1 cellular context compared by ENCODE assay signal in genomic region chr15:90265271-90266060, GRCh38.
TF ChIP-seq lines count a peak whose summit lies in the region.

Gene NGRN, plus strand, starts transcription at chr15:90265672. Its CDS starts 41 bp downstream, at chr15:90265713.

TF ChIP-seq in HepG2, 621 proteins besides CTCF, POLR2A, EP300 and RAD21 (continued from another document and continues in another):
- TF ChIP-seq, protein P1, sequence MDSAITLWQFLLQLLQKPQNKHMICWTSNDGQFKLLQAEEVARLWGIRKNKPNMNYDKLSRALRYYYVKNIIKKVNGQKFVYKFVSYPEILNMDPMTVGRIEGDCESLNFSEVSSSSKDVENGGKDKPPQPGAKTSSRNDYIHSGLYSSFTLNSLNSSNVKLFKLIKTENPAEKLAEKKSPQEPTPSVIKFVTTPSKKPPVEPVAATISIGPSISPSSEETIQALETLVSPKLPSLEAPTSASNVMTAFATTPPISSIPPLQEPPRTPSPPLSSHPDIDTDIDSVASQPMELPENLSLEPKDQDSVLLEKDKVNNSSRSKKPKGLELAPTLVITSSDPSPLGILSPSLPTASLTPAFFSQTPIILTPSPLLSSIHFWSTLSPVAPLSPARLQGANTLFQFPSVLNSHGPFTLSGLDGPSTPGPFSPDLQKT (CRISPR knock-in tag; IDR thresholded peaks at IDR 0.05; ENCODE audit: borderline replicate concordance) = no peak
- TF ChIP-seq ATF3 (CRISPR knock-in tag; IDR thresholded peaks at IDR 0.05) (no peak), ZNF709 (CRISPR knock-in tag; IDR thresholded peaks at IDR 0.05) (no peak), RORA (CRISPR knock-in tag; IDR thresholded peaks at IDR 0.05) (no peak), FOXJ3 (CRISPR knock-in tag; IDR thresholded peaks at IDR 0.05; ENCODE audit: borderline replicate concordance) (peak; percentile 62; the same call in 1 of the 2 replicates), NR0B2 (CRISPR knock-in tag; IDR thresholded peaks at IDR 0.05) (peak; percentile 68), KAT7 (CRISPR knock-in tag; IDR thresholded peaks at IDR 0.05; ENCODE audit: borderline replicate concordance) (no peak; the same call in 1 of the 2 replicates), MXD1 (CRISPR knock-in tag; IDR thresholded peaks at IDR 0.05) (peak; percentile 87), IRF9 (CRISPR knock-in tag; IDR thresholded peaks at IDR 0.05; ENCODE audit: borderline replicate concordance) (peak; percentile 88), PBX2 (CRISPR knock-in tag; IDR thresholded peaks at IDR 0.05) (no peak), ZBTB42 (CRISPR knock-in tag; IDR thresholded peaks at IDR 0.05) (peak; percentile 85), ZBTB37 (CRISPR knock-in tag; IDR thresholded peaks at IDR 0.05) (no peak), EHMT2 (IDR thresholded peaks at IDR 0.05; ENCODE audit: borderline replicate concordance, low read depth, low read length) (no peak), HOXD1 (CRISPR knock-in tag; IDR thresholded peaks at IDR 0.05) (no peak), ELF1 (CRISPR knock-in tag; IDR thresholded peaks at IDR 0.05) (peak; percentile 87), DDIT3 (CRISPR knock-in tag; IDR thresholded peaks at IDR 0.05) (no peak), CC2D1A (CRISPR knock-in tag; IDR thresholded peaks at IDR 0.05) (no peak), SRF (IDR thresholded peaks at IDR 0.05; ENCODE audit: low read depth, low read length) (no peak), ETV6 (CRISPR knock-in tag; conservative IDR thresholded peaks at IDR 0.05) (0 out of 2 replicates have a peak, but pooled peaks have one; percentile 70), ZNF362 (CRISPR knock-in tag; IDR thresholded peaks at IDR 0.05; ENCODE audit: borderline replicate concordance) (peak; percentile 45; the same call in 1 of the 2 replicates), ZNF776 (CRISPR knock-in tag; IDR thresholded peaks at IDR 0.05) (no peak; the same call in 1 of the 2 replicates), NR2F1 (CRISPR knock-in tag; IDR thresholded peaks at IDR 0.05) (no peak; a peak in 1 of 4 replicates), HMGA1 (CRISPR knock-in tag; conservative IDR thresholded peaks at IDR 0.05) (no peak), NRL (CRISPR knock-in tag; IDR thresholded peaks at IDR 0.05; ENCODE audit: borderline replicate concordance) (peak; percentile 73; the same call in 1 of the 2 replicates), RCOR2 (CRISPR knock-in tag; IDR thresholded peaks at IDR 0.05) (no peak), ZFP36 (IDR thresholded peaks at IDR 0.05; ENCODE audit: borderline replicate concordance, low read depth, low read length, partially characterized antibody) (no peak), ZNF30 (CRISPR knock-in tag; IDR thresholded peaks at IDR 0.05) (0 out of 2 replicates have a peak, but pooled peaks have one; percentile 20), PAF1 (CRISPR knock-in tag; IDR thresholded peaks at IDR 0.05) (no peak), KDM2A (CRISPR knock-in tag; IDR thresholded peaks at IDR 0.05; ENCODE audit: borderline replicate concordance, low read depth) (peak; percentile 90), ZEB1 (IDR thresholded peaks at IDR 0.05; ENCODE audit: insufficient replicate concordance, low read depth) (no peak), PHF8 (CRISPR knock-in tag; IDR thresholded peaks at IDR 0.05) (peak; percentile 95), EEA1 (CRISPR knock-in tag; IDR thresholded peaks at IDR 0.05; ENCODE audit: borderline replicate concordance) (no peak; the same call in 1 of the 2 replicates), SMAD9 (CRISPR knock-in tag; IDR thresholded peaks at IDR 0.05) (0 out of 2 replicates have a peak, but pooled peaks have one; percentile 43), ZNF670 (CRISPR knock-in tag; IDR thresholded peaks at IDR 0.05; ENCODE audit: borderline replicate concordance) (no peak), GLI4 (CRISPR knock-in tag; IDR thresholded peaks at IDR 0.05; ENCODE audit: borderline replicate concordance) (peak; percentile 94; the same call in 1 of the 2 replicates), U2AF1 (optimal IDR thresholded peaks at IDR 0.05; ENCODE audit: low read depth, low read length) (peak; percentile 13), RAD51 (IDR thresholded peaks at IDR 0.05; ENCODE audit: borderline replicate concordance) (no peak), ZNF512 (CRISPR knock-in tag; IDR thresholded peaks at IDR 0.05) (no peak), NR3C1 (CRISPR knock-in tag; IDR thresholded peaks at IDR 0.05) (no peak), ZNF557 (CRISPR knock-in tag; IDR thresholded peaks at IDR 0.05) (no peak), GPBP1L1 (CRISPR knock-in tag; IDR thresholded peaks at IDR 0.05) (no peak), XRCC5 (optimal IDR thresholded peaks at IDR 0.05; ENCODE audit: low read length) (no peak), E2F5 (CRISPR knock-in tag; conservative IDR thresholded peaks at IDR 0.05) (no peak), SIX4 (CRISPR knock-in tag; IDR thresholded peaks at IDR 0.05) (no peak), TEAD2 (CRISPR knock-in tag; IDR thresholded peaks at IDR 0.05) (0 out of 2 replicates have a peak, but pooled peaks have one; percentile 21), KDM1A (CRISPR knock-in tag; IDR thresholded peaks at IDR 0.05) (no peak), SP2 (CRISPR knock-in tag; IDR thresholded peaks at IDR 0.05) (peak; percentile 81), KLF11 (CRISPR knock-in tag; IDR thresholded peaks at IDR 0.05) (peak; percentile 62; the same call in 1 of the 2 replicates), HOXA7 (CRISPR knock-in tag; IDR thresholded peaks at IDR 0.05) (no peak), ZBTB3 (CRISPR knock-in tag; IDR thresholded peaks at IDR 0.05; ENCODE audit: borderline replicate concordance, low read depth) (no peak), HNRNPLL (IDR thresholded peaks at IDR 0.05; ENCODE audit: low read depth, low read length, poor library complexity, severe bottlenecking) (peak; percentile 97)
- TF ChIP-seq, protein P2, sequence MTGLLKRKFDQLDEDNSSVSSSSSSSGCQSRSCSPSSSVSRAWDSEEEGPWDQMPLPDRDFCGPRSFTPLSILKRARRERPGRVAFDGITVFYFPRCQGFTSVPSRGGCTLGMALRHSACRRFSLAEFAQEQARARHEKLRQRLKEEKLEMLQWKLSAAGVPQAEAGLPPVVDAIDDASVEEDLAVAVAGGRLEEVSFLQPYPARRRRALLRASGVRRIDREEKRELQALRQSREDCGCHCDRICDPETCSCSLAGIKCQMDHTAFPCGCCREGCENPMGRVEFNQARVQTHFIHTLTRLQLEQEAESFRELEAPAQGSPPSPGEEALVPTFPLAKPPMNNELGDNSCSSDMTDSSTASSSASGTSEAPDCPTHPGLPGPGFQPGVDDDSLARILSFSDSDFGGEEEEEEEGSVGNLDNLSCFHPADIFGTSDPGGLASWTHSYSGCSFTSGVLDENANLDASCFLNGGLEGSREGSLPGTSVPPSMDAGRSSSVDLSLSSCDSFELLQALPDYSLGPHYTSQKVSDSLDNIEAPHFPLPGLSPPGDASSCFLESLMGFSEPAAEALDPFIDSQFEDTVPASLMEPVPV (CRISPR knock-in tag; IDR thresholded peaks at IDR 0.05) = peak; percentile 84
- TF ChIP-seq, protein P3, sequence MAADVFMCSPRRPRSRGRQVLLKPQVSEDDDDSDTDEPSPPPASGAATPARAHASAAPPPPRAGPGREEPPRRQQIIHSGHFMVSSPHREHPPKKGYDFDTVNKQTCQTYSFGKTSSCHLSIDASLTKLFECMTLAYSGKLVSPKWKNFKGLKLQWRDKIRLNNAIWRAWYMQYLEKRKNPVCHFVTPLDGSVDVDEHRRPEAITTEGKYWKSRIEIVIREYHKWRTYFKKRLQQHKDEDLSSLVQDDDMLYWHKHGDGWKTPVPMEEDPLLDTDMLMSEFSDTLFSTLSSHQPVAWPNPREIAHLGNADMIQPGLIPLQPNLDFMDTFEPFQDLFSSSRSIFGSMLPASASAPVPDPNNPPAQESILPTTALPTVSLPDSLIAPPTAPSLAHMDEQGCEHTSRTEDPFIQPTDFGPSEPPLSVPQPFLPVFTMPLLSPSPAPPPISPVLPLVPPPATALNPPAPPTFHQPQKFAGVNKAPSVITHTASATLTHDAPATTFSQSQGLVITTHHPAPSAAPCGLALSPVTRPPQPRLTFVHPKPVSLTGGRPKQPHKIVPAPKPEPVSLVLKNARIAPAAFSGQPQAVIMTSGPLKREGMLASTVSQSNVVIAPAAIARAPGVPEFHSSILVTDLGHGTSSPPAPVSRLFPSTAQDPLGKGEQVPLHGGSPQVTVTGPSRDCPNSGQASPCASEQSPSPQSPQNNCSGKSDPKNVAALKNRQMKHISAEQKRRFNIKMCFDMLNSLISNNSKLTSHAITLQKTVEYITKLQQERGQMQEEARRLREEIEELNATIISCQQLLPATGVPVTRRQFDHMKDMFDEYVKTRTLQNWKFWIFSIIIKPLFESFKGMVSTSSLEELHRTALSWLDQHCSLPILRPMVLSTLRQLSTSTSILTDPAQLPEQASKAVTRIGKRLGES (CRISPR knock-in tag; IDR thresholded peaks at IDR 0.05; ENCODE audit: borderline replicate concordance) = no peak
